Comparison of ENCODE assay signal across 28 cellular contexts in the genomic region with DNA sequence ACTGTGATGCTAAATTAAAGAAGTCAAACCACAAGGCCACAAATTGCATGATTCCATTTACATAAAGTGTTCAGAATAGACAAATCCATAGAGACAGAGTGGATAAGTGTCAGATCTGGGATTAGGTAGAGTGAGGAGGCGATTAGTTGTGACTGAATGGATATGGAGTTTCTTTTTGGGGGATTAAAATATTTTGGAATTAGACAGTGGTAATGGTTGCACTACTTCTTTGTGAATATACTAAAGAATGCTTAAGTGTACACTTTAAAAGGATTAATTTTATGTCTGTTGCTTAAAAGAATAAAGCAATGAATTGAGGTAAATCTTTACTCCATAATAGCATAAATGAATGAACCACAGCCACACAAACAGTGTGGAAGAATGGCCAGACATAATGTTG.
"Had no signal": no experiment of that assay in that cellular context is flagged by ENCODE, and none has a peak within 500 bp of the region (broad histone marks: within the 10 kb centered on the region; RNA-seq: fewer than 3 reads in every experiment).

No MANE protein-coding gene starts in this region.

- DNase-seq: natural killer cell; occipital lobe; ovary; posterior cingulate gyrus; psoas muscle; right cardiac atrium; right lobe of liver; sigmoid colon; small intestine; stimulated activated CD4-positive, alpha-beta T cell treated with anti-CD3 and anti-CD28 coated beads, Interleukin-15, amount 100 ng/mL, for 24 hours; stimulated activated CD4-positive, alpha-beta T cell treated with anti-CD3 and anti-CD28 coated beads, Interleukin-2, amount 100 ng/mL, for 24 hours; stimulated activated CD4-positive, alpha-beta T cell treated with anti-CD3 and anti-CD28 coated beads, Interleukin-2, amount 100 ng/mL, for 48 hours; stimulated activated CD4-positive, alpha-beta T cell treated with anti-CD3 and anti-CD28 coated beads, Interleukin-4, amount 100 ng/mL, for 24 hours; stimulated activated naive B cell treated with anti-CD40 and anti-IgM and Interleukin-4, amounts not matched to agents 10 μg/mL and 1 μg/mL and 100 μg/mL, for 72 hours; stimulated activated naive CD4-positive, alpha-beta T cell treated with Interleukin-2 at 50 U/mL for 16 hours; stomach; thyroid gland; trophoblast cell; upper lobe of left lung had no signal

- H3K4me3 ChIP-seq: neural progenitor cell, ovary, psoas muscle, right lobe of liver, sigmoid colon, stomach, thoracic aorta, thyroid gland, tibial nerve, upper lobe of left lung, vagina had no signal

- H3K36me3 ChIP-seq: neural progenitor cell, ovary, right lobe of liver, sigmoid colon, stomach, thoracic aorta, thyroid gland, tibial nerve, upper lobe of left lung, vagina had no signal

- H3K27ac ChIP-seq: neural progenitor cell, ovary, parathyroid adenoma, psoas muscle, right lobe of liver, sigmoid colon, stomach, thoracic aorta, thyroid gland, tibial nerve, upper lobe of left lung, vagina had no signal

- H3K36me3 Mint-ChIP-seq: natural killer cell; neural progenitor cell; stimulated activated effector memory CD8-positive, alpha-beta T cell treated with anti-CD3 and anti-CD28 coated beads, Interleukin-12 subunit alpha, Interleukin-12 subunit beta, amount 100 ng/mL, for 72 hours; stimulated activated naive B cell treated with anti-CD40 and anti-IgM and Interleukin-4, amounts not matched to agents 10 μg/mL and 1 μg/mL and 100 μg/mL, for 72 hours had no signal

- H3K4me1 Mint-ChIP-seq: natural killer cell; nephron; neural progenitor cell; stimulated activated effector memory CD8-positive, alpha-beta T cell treated with anti-CD3 and anti-CD28 coated beads, Interleukin-12 subunit alpha, Interleukin-12 subunit beta, amount 100 ng/mL, for 72 hours; stimulated activated naive B cell treated with anti-CD40 and anti-IgM and Interleukin-4, amounts not matched to agents 10 μg/mL and 1 μg/mL and 100 μg/mL, for 72 hours had no signal

- H3K4me3 Mint-ChIP-seq: natural killer cell; nephron; neural progenitor cell; stimulated activated effector memory CD8-positive, alpha-beta T cell treated with anti-CD3 and anti-CD28 coated beads, Interleukin-12 subunit alpha, Interleukin-12 subunit beta, amount 100 ng/mL, for 72 hours; stimulated activated naive B cell treated with anti-CD40 and anti-IgM and Interleukin-4, amounts not matched to agents 10 μg/mL and 1 μg/mL and 100 μg/mL, for 72 hours; stimulated activated naive CD8-positive, alpha-beta T cell treated with anti-CD3 and anti-CD28 coated beads, Interleukin-15, Interleukin-2, amounts not matched to agents 100 ng/mL and 50 ng/mL, for 24 hours had no signal

- H3K27me3 ChIP-seq: neural progenitor cell, ovary, right lobe of liver, sigmoid colon, stomach, thyroid gland, tibial nerve, upper lobe of left lung, vagina had no signal

- H3K9me3 ChIP-seq: ovary, psoas muscle, right lobe of liver, thoracic aorta, thyroid gland, upper lobe of left lung, vagina had no signal

- H3K27ac Mint-ChIP-seq: natural killer cell; nephron; neural progenitor cell; progenitor cell of endocrine pancreas; stimulated activated effector memory CD8-positive, alpha-beta T cell treated with anti-CD3 and anti-CD28 coated beads, Interleukin-12 subunit alpha, Interleukin-12 subunit beta, amount 100 ng/mL, for 72 hours; stimulated activated naive B cell treated with anti-CD40 and anti-IgM and Interleukin-4, amounts not matched to agents 10 μg/mL and 1 μg/mL and 100 μg/mL, for 72 hours; stimulated activated naive CD8-positive, alpha-beta T cell treated with anti-CD3 and anti-CD28 coated beads, Interleukin-15, Interleukin-2, amounts not matched to agents 100 ng/mL and 50 ng/mL, for 24 hours had no signal

- H3K27me3 Mint-ChIP-seq: progenitor cell of endocrine pancreas; stimulated activated naive B cell treated with anti-CD40 and anti-IgM and Interleukin-4, amounts not matched to agents 10 μg/mL and 1 μg/mL and 100 μg/mL, for 72 hours; stimulated activated naive CD8-positive, alpha-beta T cell treated with anti-CD3 and anti-CD28 coated beads, Interleukin-15, Interleukin-2, amounts not matched to agents 100 ng/mL and 50 ng/mL, for 24 hours had no signal

- H3K4me1 ChIP-seq: neural progenitor cell, parathyroid adenoma, psoas muscle, right lobe of liver, sigmoid colon, stomach, thyroid gland, tibial nerve, upper lobe of left lung, vagina had no signal

- H3K9me3 Mint-ChIP-seq: neural progenitor cell had no signal
